1 cellular context compared by ENCODE assay signal in genomic region chr3:196645917-196646735, GRCh38.
TF ChIP-seq lines count a peak whose summit lies in the region.

No MANE protein-coding gene starts in this region.

TF ChIP-seq in HepG2, 621 proteins besides CTCF, POLR2A, EP300 and RAD21 (continued from another document):
- TF ChIP-seq SKIL (CRISPR knock-in tag; IDR thresholded peaks at IDR 0.05; ENCODE audit: borderline replicate concordance) = no peak
- no peak for TF ChIP-seq ZNF530 (CRISPR knock-in tag; IDR thresholded peaks at IDR 0.05; ENCODE audit: low read depth)
- TF ChIP-seq ZNF460 (CRISPR knock-in tag; IDR thresholded peaks at IDR 0.05; ENCODE audit: borderline replicate concordance) = no peak
- TF ChIP-seq POLR2AphosphoS5 (IDR thresholded peaks at IDR 0.05; ENCODE audit: low read depth, low read length) = no peak
- no peak for TF ChIP-seq MTA3 (CRISPR knock-in tag; IDR thresholded peaks at IDR 0.05)
- no peak for TF ChIP-seq ZUFSP (CRISPR knock-in tag; IDR thresholded peaks at IDR 0.05; ENCODE audit: borderline replicate concordance)
- no peak for TF ChIP-seq RFX5 (IDR thresholded peaks at IDR 0.05; ENCODE audit: low read depth, low read length)
- TF ChIP-seq FOXP4 (CRISPR knock-in tag; IDR thresholded peaks at IDR 0.05) = no peak
- TF ChIP-seq ZNF547 (CRISPR knock-in tag; IDR thresholded peaks at IDR 0.05) = no peak
- TF ChIP-seq ZNF513 (CRISPR knock-in tag; conservative IDR thresholded peaks at IDR 0.05) = no peak
TF ChIP-seq in HepG2: peak in this region for 0.
